In the genomic region with DNA sequence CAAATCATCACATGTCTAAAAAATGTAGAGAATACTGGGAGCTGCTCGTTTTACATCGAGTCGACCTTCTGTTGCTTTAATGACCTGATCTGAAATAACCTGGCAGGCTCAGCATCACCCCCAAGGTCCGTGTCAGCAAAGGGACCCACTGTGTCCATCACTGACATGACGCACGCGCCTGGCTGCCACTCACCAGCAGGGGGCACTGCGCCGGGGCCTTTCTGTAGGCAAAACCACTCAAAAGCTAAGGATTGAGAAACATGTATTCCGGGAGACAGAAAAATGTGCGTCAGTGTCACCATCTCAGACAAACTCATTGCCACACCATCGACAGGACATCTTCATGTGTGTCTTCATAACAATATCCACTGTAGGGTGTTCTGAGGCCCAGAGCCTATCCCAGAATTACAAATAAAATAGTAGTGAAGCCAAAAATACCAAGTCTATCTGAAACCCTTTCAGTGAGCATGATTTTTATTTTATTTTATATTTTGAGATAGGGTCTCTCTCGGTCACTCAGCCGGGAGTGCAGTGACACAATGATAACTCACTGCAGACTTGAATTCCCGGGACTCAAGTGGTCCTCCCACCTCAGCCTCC, we compare ENCODE assay signal across 8 cellular contexts.
A peak's percentile ranks its signal among the peaks of the same experiment; 100 is the strongest.
DNase-seq lines count a peak whose midpoint lies in the region; ATAC-seq, FAIRE-seq and TF ChIP-seq lines count a peak whose summit lies in the region.

No MANE protein-coding gene starts in this region.

- no peaks in the 10 kb centered on the region for H3K9me2 ChIP-seq in GM23248 (ENCODE audit: insufficient read depth)

- no peak for FAIRE-seq in frontal cortex (lab: Jason Lieb, UNC)

- H3K79me2 ChIP-seq in GM23248 (ENCODE audit: insufficient read depth) = no peaks in the 10 kb centered on the region

- 13% methylated on average over 15 of the region's 15 CpGs for WGBS in GM23248 (ENCODE audit: low coverage in 1 of 2, low lambda C conversion rate in 2 of 2, missing lambda C conversion rate in 2 of 2), 2 experiments

- H3K27me3 ChIP-seq in AG04450 (ENCODE audit: control insufficient read depth, insufficient read depth, low read length) = no peaks in the 10 kb centered on the region
- H3K27me3 ChIP-seq in GM23248 (replicated peaks; ENCODE audit: insufficient read depth) = 0 out of 2 replicates have a peak, but pooled peaks cover 6% of the 10 kb centered on the region

- H3K4me1 ChIP-seq in GM23248 (ENCODE audit: insufficient read depth) = no peaks in the 10 kb centered on the region

- no peaks in the 10 kb centered on the region for H3K9me3 ChIP-seq in AG04450 (ENCODE audit: control insufficient read depth, insufficient read depth, low read length)
- no peaks in the 10 kb centered on the region for H3K9me3 ChIP-seq in GM23248 (ENCODE audit: low read depth)

- H3F3A ChIP-seq in GM23248 (ENCODE audit: insufficient read depth) = no peaks in the 10 kb centered on the region

- no peak overlapping the region for H3K9ac ChIP-seq in GM23248

- POLR2A ChIA-PET in AG04450 (lab: Yijun Ruan, JAX) (no interaction called here), RWPE1 (lab: Yijun Ruan, JAX; ENCODE audit: low non-redundant PET) (no interaction called here)

- CTCF ChIA-PET in AG04450 (lab: Charles Lee) = interaction anchor here (0.5 to 4.0 kb wide), 35 partner anchors 9 to 1039 kb away, joined by 3 to 116 read pairs (median 5); no protein-coding TSS in a partner anchor
- CTCF ChIA-PET in RWPE1 (lab: Yijun Ruan, JAX) = interaction anchor here (0.6 to 0.7 kb wide), 6 partner anchors 24 to 874 kb away, joined by 3 to 6 read pairs (median 4); no protein-coding TSS in a partner anchor

- no peak for DNase-seq in AG04450 (ENCODE audit: low read depth, low spot score)
- DNase-seq in GM23248 = peak; percentile 74
- no peak for DNase-seq in RWPE1 (ENCODE audit: low spot score)
- DNase-seq in activated effector memory CD4-positive, alpha-beta T cell treated with Interleukin-2 at 50 U/mL for 16 hours = peak; percentile 37
- DNase-seq in frontal cortex (ENCODE audit: low spot score in 2 of 2) = peak; percentile 14 to 34
- DNase-seq in pons (ENCODE audit: low spot score) = peak; percentile 43
- peak; percentile 62 for DNase-seq in ureter (ENCODE audit: low spot score)

- H3K4me3 ChIP-seq in AG04450 (ENCODE audit: low read depth, low read length) (no peak overlapping the region), GM23248 (no peak overlapping the region)

- ATAC-seq in GM21576 (IDR thresholded peaks at IDR 0.05; ENCODE audit: unreplicated experiment) = no peak

- no peaks in the 10 kb centered on the region for H3K36me3 ChIP-seq in GM23248 (ENCODE audit: low read depth)

- H3K4me2 ChIP-seq in GM23248 (ENCODE audit: unreplicated experiment) = no peak overlapping the region

- peak; percentile 91 for TF ChIP-seq CTCF in AG04450 (IDR thresholded peaks at IDR 0.05; ENCODE audit: low read depth, low read length)
- TF ChIP-seq CTCF in RWPE1 (conservative IDR thresholded peaks at IDR 0.05; ENCODE audit: low read depth) = peak; percentile 41

- H3K27ac ChIP-seq in AG04450 (ENCODE audit: low read depth, low read length) = no peak overlapping the region
- H3K27ac ChIP-seq in GM23248 = no peak overlapping the region
- no peak overlapping the region for H3K27ac ChIP-seq in RWPE1

- no peaks in the 10 kb centered on the region for H4K20me1 ChIP-seq in GM23248 (ENCODE audit: insufficient read depth)

- in situ Hi-C loops in GM23248 (cut with MboI) = no loop called here

- H2AFZ ChIP-seq in GM23248 = no peak overlapping the region

Comparison
In these comparisons a context has a peak if more than half of its experiments do, and no peak if none do; other contexts are left out.
1. DNase-seq: peak in GM23248 (single experiment), activated effector memory CD4-positive, alpha-beta T cell treated with Interleukin-2 at 50 U/mL for 16 hours (single experiment), frontal cortex (2 of 2), pons (single experiment) and ureter (single experiment); none in AG04450 (single experiment) and RWPE1 (single experiment).